In genomic region chr4:112230879-112231778, GRCh38 we compare ENCODE assay signal across 8 cellular contexts. TPM values are rescaled to one million over a fixed set of nuclear protein-coding genes. Genes with fewer than 3 reads are reported as not detected.
DNase-seq lines count a peak whose midpoint lies in the region; ATAC-seq and TF ChIP-seq lines count a peak whose summit lies in the region.

No MANE protein-coding gene starts in this region.

- DNase-seq in DMS114 treated with DMSO at 0.1 percent for 48 hours (lab: John Stamatoyannopoulos, UW; ENCODE audit: unreplicated experiment), result peak; percentile 82
- peak; percentile 90 for DNase-seq in KG1 (lab: John Stamatoyannopoulos, UW)
- peak; percentile 98 for DNase-seq in activated T-cell treated with anti-CD3 and anti-CD28 coated beads, Interleukin-2, amount 50 U/mL, for 48 hours
- peak; percentile 98 for DNase-seq in stimulated activated CD8-positive, alpha-beta memory T cell treated with anti-CD3 and anti-CD28 coated beads, Interleukin-4, amount 100 ng/mL, for 48 hours

- no peaks in the 10 kb centered on the region for H3K27me3 ChIP-seq in mucosa of stomach (ENCODE audit: control insufficient read depth, insufficient read depth, low read length)

- H3K4me3 ChIP-seq in mucosa of stomach (ENCODE audit: low read length), result peak overlapping the region; percentile 71

- no peaks in the 10 kb centered on the region for H3K4me1 ChIP-seq in mucosa of stomach (ENCODE audit: control insufficient read depth, insufficient read depth, low read length)

- peak overlapping the region; percentile 94 for H3K9ac ChIP-seq in mucosa of stomach (ENCODE audit: low read length)

- H3K9me3 ChIP-seq in mucosa of stomach (ENCODE audit: control insufficient read depth, low read length), result no peaks in the 10 kb centered on the region

- no peaks in the 10 kb centered on the region for H3K36me3 ChIP-seq in mucosa of stomach (ENCODE audit: control insufficient read depth, insufficient read depth, low read length)

- ATAC-seq in GM21737 (IDR thresholded peaks at IDR 0.05; ENCODE audit: unreplicated experiment) (peak; percentile 85), esophagus mucosa (peak; percentile 99)

TF ChIP-seq in PFSK-1, 5 proteins besides CTCF, POLR2A, EP300 and RAD21:
- TF ChIP-seq FOXP2 (optimal IDR thresholded peaks at IDR 0.05; ENCODE audit: borderline replicate concordance, extremely low read depth, extremely low read length, insufficient read depth) (peak; percentile 63), SIN3A (IDR thresholded peaks at IDR 0.05; ENCODE audit: borderline replicate concordance, insufficient read depth, low read length) (peak; percentile 80; the same call in 1 of the 2 replicates), TAF1 (IDR thresholded peaks at IDR 0.05; ENCODE audit: borderline replicate concordance, insufficient read depth, low read length) (peak; percentile 87; the same call in 1 of the 2 replicates), REST (IDR thresholded peaks at IDR 0.05; ENCODE audit: insufficient read depth in 1 of 2, low read depth in 2 of 2, low read length in 2 of 2) (peak in 1 of 2 experiments; percentile 5; a peak in 1 of 4 replicates), POLR2AphosphoS5 (IDR thresholded peaks at IDR 0.05; ENCODE audit: low read depth, low read length) (no peak; the same call in none of the 2 replicates)

RNA-seq across cellular contexts. Expression of gene AP1AR, which starts 0.5 kb away (rescaled TPM):
- polyA plus RNA-seq in PFSK-1 (2012; ENCODE audit: insufficient read length, low read depth), result 17.9 TPM
- total RNA-seq in esophagus mucosa, result 14.7 TPM

RNA-seq across cellular contexts. Expression of gene TIFA, which starts 54.6 kb away (rescaled TPM):
- polyA plus RNA-seq in PFSK-1 (2012; ENCODE audit: insufficient read length, low read depth), result 0.93 TPM
- 12.2 TPM for total RNA-seq in esophagus mucosa

Comparison
In these comparisons a context has a peak if more than half of its experiments do, and no peak if none do; other contexts are left out.
1. Peak in every context shown above with its lines: DNase-seq, ATAC-seq and H3K4me3 ChIP-seq.